12 cellular contexts compared by ENCODE assay signal in the genomic region with DNA sequence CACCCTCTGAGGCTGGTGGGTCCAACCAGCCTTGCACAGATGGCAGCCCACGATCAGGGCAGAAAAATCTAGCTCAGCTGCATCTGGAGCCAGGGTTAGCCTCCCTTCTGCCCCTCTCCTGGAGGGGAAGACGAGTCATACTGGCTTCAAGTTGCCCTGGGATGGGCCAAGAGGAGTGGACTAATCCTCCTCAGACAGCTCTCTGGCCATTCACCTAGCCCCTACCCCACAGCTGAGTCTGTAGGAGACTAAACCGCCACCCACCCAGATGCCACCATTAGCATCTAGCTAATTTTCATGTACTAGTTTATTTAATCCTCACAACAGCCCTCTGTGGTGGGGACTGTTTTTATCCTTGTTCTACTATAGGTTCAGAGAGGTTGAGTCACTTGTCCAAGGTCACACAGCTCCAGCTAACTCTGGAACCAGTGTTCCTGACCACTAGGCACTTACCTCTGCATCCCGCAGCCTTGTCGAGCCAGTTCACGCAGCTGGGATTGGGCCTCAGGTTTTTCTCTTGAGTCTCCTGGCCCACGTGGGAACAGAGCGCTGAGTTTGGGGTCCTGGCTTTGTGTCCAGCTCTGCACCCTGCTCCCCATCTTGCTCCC. TPM values are rescaled to one million over a fixed set of nuclear protein-coding genes. Genes with fewer than 3 reads are reported as not detected.
DNase-seq lines count a peak whose midpoint lies in the region; ATAC-seq and TF ChIP-seq lines count a peak whose summit lies in the region.
"Had no signal": no experiment of that assay in that cellular context is flagged by ENCODE, and none has a peak within 500 bp of the region (broad histone marks: within the 10 kb centered on the region; RNA-seq: fewer than 3 reads in every experiment).

No MANE protein-coding gene starts in this region.

- peak; percentile 42 for DNase-seq in NCI-H82 (lab: John Stamatoyannopoulos, UW)
- no peak for DNase-seq in NCI-H82 treated with DMSO at 0.1 percent for 48 hours (lab: John Stamatoyannopoulos, UW; ENCODE audit: unreplicated experiment)
- peak; percentile 41 for DNase-seq in IMR-90
- DNase-seq in activated T-helper 1 cell treated with anti-CD3 and anti-CD28 coated beads, Interleukin-12 subunit alpha, Interleukin-12 subunit beta, Interleukin-2, Interleukin-4 antibody, amounts not matched to agents 30 ng/mL and 10 ng/mL and 1 ng/mL, durations not matched to agents 14 hours and 24 hours and 36 hours (ENCODE audit: low spot score): no peak
- no peak for DNase-seq in naive thymus-derived CD8-positive, alpha-beta T cell
- no peak for DNase-seq in H9
- DNase-seq: 8988T, psoas muscle, stomach had no signal

- peak overlapping the region; percentile 61 for H3K27ac Mint-ChIP-seq in activated T-helper 1 cell treated with anti-CD3 and anti-CD28 coated beads, Interleukin-12 subunit alpha, Interleukin-12 subunit beta, Interleukin-2, Interleukin-4 antibody, amounts not matched to agents 30 ng/mL and 10 ng/mL and 1 ng/mL, durations not matched to agents 14 hours and 24 hours and 36 hours
- H3K27ac Mint-ChIP-seq in naive thymus-derived CD8-positive, alpha-beta T cell: peak overlapping the region in 8 of 10 donors; percentile 37 to 92 (median 82)
- no peak overlapping the region for H3K27ac Mint-ChIP-seq in H9

- H2AFZ ChIP-seq in IMR-90 (replicated peaks; ENCODE audit: low read length, poor library complexity) (peak overlapping the region; percentile 11), H9 (ENCODE audit: low read length) (no peak overlapping the region)

- H2BK120ac ChIP-seq in IMR-90 (ENCODE audit: low read depth, low read length) (no peak overlapping the region), H9 (ENCODE audit: low read depth, low read length, poor library complexity, severe bottlenecking) (no peak overlapping the region)

- H3K79me1 ChIP-seq in IMR-90 (ENCODE audit: low read depth in 1 of 2, low read length in 2 of 2) (no peaks in the 10 kb centered on the region), H9 (ENCODE audit: insufficient read depth, low read depth, low read length, poor library complexity, severe bottlenecking) (no peaks in the 10 kb centered on the region)

- H3K56ac ChIP-seq in IMR-90 (ENCODE audit: extremely low read depth, insufficient read depth, low read length) (no peak overlapping the region), H9 (ENCODE audit: insufficient read length, low read depth, low read length) (no peak overlapping the region)

- no peak overlapping the region for H3K23ac ChIP-seq in IMR-90 (ENCODE audit: low read depth, low read length)
- no peak overlapping the region for H3K23ac ChIP-seq in H9 (ENCODE audit: insufficient read length, low read depth, low read length)

- no peak overlapping the region for H2AK5ac ChIP-seq in IMR-90 (ENCODE audit: low read depth, low read length)
- H2AK5ac ChIP-seq in H9 (ENCODE audit: insufficient read length, low read length): no peak overlapping the region

- BruUV-seq in IMR-90 (replicated peaks; lab: Mats Ljungman, UMichigan): no TSS peak

- 96% methylated on average over 3 of the region's 8 CpGs; no CpG with 5 or more reads in 1 of the 2 experiments for WGBS in IMR-90 (ENCODE audit: extremely low coverage in 2 of 2, insufficient read length in 1 of 2), 2 experiments
- WGBS in H9 (ENCODE audit: extremely low coverage, insufficient read length, low lambda C conversion rate): no CpG with 5 or more reads among the region's 8 CpGs

- H4K20me1 ChIP-seq in IMR-90 (ENCODE audit: insufficient read depth, low read length): no peaks in the 10 kb centered on the region
- H4K20me1 ChIP-seq in H9 (ENCODE audit: control insufficient read depth, insufficient read depth, insufficient read length): no peaks in the 10 kb centered on the region

- no peaks in the 10 kb centered on the region for H3K79me2 ChIP-seq in H9 (ENCODE audit: insufficient read depth, low read length)

- H3K9ac ChIP-seq in IMR-90 (ENCODE audit: low read depth, low read length): no peak overlapping the region
- H3K9ac ChIP-seq in H9 (ENCODE audit: extremely low read depth, insufficient read length, low read length): no peak overlapping the region

- H2AK9ac ChIP-seq in IMR-90 (replicated peaks; ENCODE audit: low read depth, low read length, poor library complexity): no peak overlapping the region

- H3K27ac ChIP-seq in IMR-90 (ENCODE audit: insufficient read depth, low read length) (no peak overlapping the region), H9 (ENCODE audit: insufficient read length, low read depth, low read length) (no peak overlapping the region)
- H3K27ac ChIP-seq: psoas muscle, SK-N-MC had no signal

- H4K5ac ChIP-seq in IMR-90 (ENCODE audit: low read depth, low read length) (no peak overlapping the region), H9 (ENCODE audit: insufficient read length, low read depth, low read length) (no peak overlapping the region)

- H2BK12ac ChIP-seq in H9 (ENCODE audit: insufficient read length, low read depth, low read length): no peak overlapping the region

- H4K91ac ChIP-seq in IMR-90 (ENCODE audit: insufficient read depth, low read depth, low read length): no peak overlapping the region
- no peak overlapping the region for H4K91ac ChIP-seq in H9 (ENCODE audit: insufficient read length, low read depth, low read length)

- no peak for TF ChIP-seq POLR2A in IMR-90 (IDR thresholded peaks at IDR 0.05; ENCODE audit: low read depth, low read length)

- no peak overlapping the region for H2BK15ac ChIP-seq in IMR-90 (ENCODE audit: low read depth, low read length)
- H2BK15ac ChIP-seq in H9 (ENCODE audit: low read depth, low read length): no peak overlapping the region

- intact Hi-C loops in IMR-90 (cut with micrococcal nuclease): no loop called here
- intact Hi-C loops in activated T-helper 1 cell treated with anti-CD3 and anti-CD28 coated beads, Interleukin-12 subunit alpha, Interleukin-12 subunit beta, Interleukin-2, Interleukin-4 antibody, amounts not matched to agents 30 ng/mL and 10 ng/mL and 1 ng/mL, durations not matched to agents 14 hours and 24 hours and 36 hours (cut with micrococcal nuclease): no loop called here

- POLR2A ChIA-PET in IMR-90 (lab: Charles Lee; ENCODE audit: unreplicated experiment): no interaction called here
- POLR2A ChIA-PET in naive thymus-derived CD8-positive, alpha-beta T cell (lab: Charles Lee): interaction anchor here (1.1 to 2.4 kb wide), 5 partner anchors 10 to 45 kb away, joined by 6 to 10 read pairs (median 7); no protein-coding TSS in a partner anchor

- H3K4me2 ChIP-seq in IMR-90 (ENCODE audit: low read depth, low read length) (no peak overlapping the region), H9 (ENCODE audit: insufficient read depth, insufficient read length, low read length) (no peak overlapping the region)

- no peaks in the 10 kb centered on the region for H3K9me3 Mint-ChIP-seq in activated T-helper 1 cell treated with anti-CD3 and anti-CD28 coated beads, Interleukin-12 subunit alpha, Interleukin-12 subunit beta, Interleukin-2, Interleukin-4 antibody, amounts not matched to agents 30 ng/mL and 10 ng/mL and 1 ng/mL, durations not matched to agents 14 hours and 24 hours and 36 hours
- no peaks in the 10 kb centered on the region for H3K9me3 Mint-ChIP-seq in naive thymus-derived CD8-positive, alpha-beta T cell
- no peaks in the 10 kb centered on the region for H3K9me3 Mint-ChIP-seq in H9

- no peaks in the 10 kb centered on the region for H3K36me3 ChIP-seq in IMR-90 (ENCODE audit: control insufficient read depth, insufficient read depth, low read length)
- H3K36me3 ChIP-seq: stomach had no signal

- no peaks in the 10 kb centered on the region for H3K23me2 ChIP-seq in H9 (ENCODE audit: insufficient read length, low read depth, low read length, poor library complexity, severe bottlenecking)

- H2BK20ac ChIP-seq in IMR-90 (ENCODE audit: low read depth, low read length): no peak overlapping the region
- H2BK20ac ChIP-seq in H9 (ENCODE audit: low read depth, low read length, poor library complexity, severe bottlenecking): no peak overlapping the region

- H4K8ac ChIP-seq in IMR-90 (ENCODE audit: low read depth in 2 of 2, low read length in 2 of 2): no peak overlapping the region
- no peak overlapping the region for H4K8ac ChIP-seq in H9 (replicated peaks; ENCODE audit: insufficient read length, low read depth, low read length)

- dilution Hi-C loops in IMR-90 (cut with HindIII; ENCODE audit: low sequenced_read_pairs, unreplicated experiment): no loop called here

- in situ Hi-C loops in IMR-90 (cut with MboI; ENCODE audit: low sequenced_read_pairs): no loop called here

- H3K27me3 ChIP-seq in IMR-90 (ENCODE audit: control insufficient read depth, insufficient read depth, low read length) (peaks cover 26% of the 10 kb centered on the region), H9 (ENCODE audit: insufficient read depth, low read length) (no peaks in the 10 kb centered on the region; the same call in 1 of the 2 replicates)

- H3K14ac ChIP-seq in IMR-90 (replicated peaks; ENCODE audit: low read depth, low read length) (no peak overlapping the region), H9 (ENCODE audit: insufficient read depth, low read length) (no peak overlapping the region; the same call in 1 of the 2 replicates)

- H3K9me1 ChIP-seq in IMR-90 (ENCODE audit: insufficient read depth, low read length): no peaks in the 10 kb centered on the region; the same call in 1 of the 2 replicates

- TF ChIP-seq RAD21 in IMR-90 (IDR thresholded peaks at IDR 0.05; ENCODE audit: low read length): no peak

- CTCF ChIA-PET in IMR-90 (lab: Yijun Ruan, JAX): no interaction called here

- H3K9me3 ChIP-seq in IMR-90 (ENCODE audit: control insufficient read depth, insufficient read depth, low read length): no peaks in the 10 kb centered on the region
- H3K9me3 ChIP-seq in H9 (ENCODE audit: control insufficient read depth, low read depth, low read length): no peaks in the 10 kb centered on the region
- H3K9me3 ChIP-seq: psoas muscle, stomach had no signal

- TF ChIP-seq CTCF in IMR-90 (conservative IDR thresholded peaks at IDR 0.05; ENCODE audit: low read depth, low read length) (no peak), H9 (conservative IDR thresholded peaks at IDR 0.05) (no peak)

- no peak overlapping the region for H3K4me3 ChIP-seq in IMR-90 (ENCODE audit: insufficient read depth, low read depth, low read length)
- H3K4me3 ChIP-seq: psoas muscle, SK-N-MC, stomach had no signal

- H3K4ac ChIP-seq in IMR-90 (ENCODE audit: low read depth, low read length) (no peak overlapping the region), H9 (ENCODE audit: low read depth, low read length) (no peak overlapping the region)

- H3T11ph ChIP-seq in H9 (ENCODE audit: low read length): no peak overlapping the region

- peaks cover 22% of the 10 kb centered on the region for H3K4me1 Mint-ChIP-seq in activated T-helper 1 cell treated with anti-CD3 and anti-CD28 coated beads, Interleukin-12 subunit alpha, Interleukin-12 subunit beta, Interleukin-2, Interleukin-4 antibody, amounts not matched to agents 30 ng/mL and 10 ng/mL and 1 ng/mL, durations not matched to agents 14 hours and 24 hours and 36 hours (ENCODE audit: low read depth)
- peaks cover 11 to 55% (median 34%) of the 10 kb centered on the region in 4 donors for H3K4me1 Mint-ChIP-seq in naive thymus-derived CD8-positive, alpha-beta T cell
- H3K4me1 Mint-ChIP-seq in H9: peaks cover 8 to 12% of the 10 kb centered on the region in 2 experiments

- ATAC-seq in IMR-90 (ENCODE audit: low read depth): peak; percentile 35
- ATAC-seq in naive thymus-derived CD8-positive, alpha-beta T cell: no peak
- no peak for ATAC-seq in HG02610 (IDR thresholded peaks at IDR 0.05; ENCODE audit: unreplicated experiment)
- ATAC-seq in HG03039 (IDR thresholded peaks at IDR 0.05; ENCODE audit: unreplicated experiment): no peak
- ATAC-seq: psoas muscle had no signal

- H3K4me1 ChIP-seq in IMR-90 (ENCODE audit: control insufficient read depth, insufficient read depth, low read length) (peaks cover 9% of the 10 kb centered on the region), H9 (ENCODE audit: insufficient read depth, low read length) (no peaks in the 10 kb centered on the region; the same call in 1 of the 2 replicates)
- H3K4me1 ChIP-seq: psoas muscle had no signal

- H3K4me3 Mint-ChIP-seq in activated T-helper 1 cell treated with anti-CD3 and anti-CD28 coated beads, Interleukin-12 subunit alpha, Interleukin-12 subunit beta, Interleukin-2, Interleukin-4 antibody, amounts not matched to agents 30 ng/mL and 10 ng/mL and 1 ng/mL, durations not matched to agents 14 hours and 24 hours and 36 hours: no peak overlapping the region
- peak overlapping the region in 5 of 10 donors; percentile 15 to 75 (median 39) for H3K4me3 Mint-ChIP-seq in naive thymus-derived CD8-positive, alpha-beta T cell
- H3K4me3 Mint-ChIP-seq in H9: no peak overlapping the region

- H3K36me3 Mint-ChIP-seq in activated T-helper 1 cell treated with anti-CD3 and anti-CD28 coated beads, Interleukin-12 subunit alpha, Interleukin-12 subunit beta, Interleukin-2, Interleukin-4 antibody, amounts not matched to agents 30 ng/mL and 10 ng/mL and 1 ng/mL, durations not matched to agents 14 hours and 24 hours and 36 hours (ENCODE audit: low read depth): no peaks in the 10 kb centered on the region
- no peaks in the 10 kb centered on the region for H3K36me3 Mint-ChIP-seq in naive thymus-derived CD8-positive, alpha-beta T cell
- no peaks in the 10 kb centered on the region for H3K36me3 Mint-ChIP-seq in H9 (ENCODE audit: insufficient read depth in 1 of 3, low read depth in 3 of 3)

- H3K18ac ChIP-seq in IMR-90 (ENCODE audit: low read depth, low read length): no peak overlapping the region
- no peak overlapping the region for H3K18ac ChIP-seq in H9 (ENCODE audit: insufficient read length, low read depth, low read length)

- H2BK5ac ChIP-seq in IMR-90 (ENCODE audit: low read depth, low read length, poor library complexity, severe bottlenecking) (no peak overlapping the region), H9 (ENCODE audit: insufficient read length, low read length) (no peak overlapping the region)

- H3K27me3 Mint-ChIP-seq in activated T-helper 1 cell treated with anti-CD3 and anti-CD28 coated beads, Interleukin-12 subunit alpha, Interleukin-12 subunit beta, Interleukin-2, Interleukin-4 antibody, amounts not matched to agents 30 ng/mL and 10 ng/mL and 1 ng/mL, durations not matched to agents 14 hours and 24 hours and 36 hours (ENCODE audit: insufficient read depth): peaks cover 9% of the 10 kb centered on the region
- no peaks in the 10 kb centered on the region for H3K27me3 Mint-ChIP-seq in naive thymus-derived CD8-positive, alpha-beta T cell
- H3K27me3 Mint-ChIP-seq in H9 (ENCODE audit: low read depth): peaks cover 6% of the 10 kb centered on the region

RNA-seq across cellular contexts. Expression of a gene that starts 48.5 kb away (rescaled TPM):
- total RNA-seq in IMR-90 (2012; rRNA removed) (35.8 and 59.4 TPM in 2 replicates), H9 (2021) (28.0 and 31.9 TPM in 2 replicates)
- polyA plus RNA-seq in IMR-90 (2012; rRNA removed): 78.2 and 96.8 TPM in 2 replicates
- polyA plus RNA-seq in IMR-90 (2012; cell fraction: cytosol; rRNA removed): 69.5 and 225 TPM in 2 replicates
- polyA plus RNA-seq in IMR-90 (2012; cell fraction: nucleus; rRNA removed; ENCODE audit: low replicate concordance): 17.6 and 35.1 TPM in 2 replicates
- total RNA-seq in activated T-helper 1 cell treated with anti-CD3 and anti-CD28 coated beads, Interleukin-12 subunit alpha, Interleukin-12 subunit beta, Interleukin-2, Interleukin-4 antibody, amounts not matched to agents 30 ng/mL and 10 ng/mL and 1 ng/mL, durations not matched to agents 14 hours and 24 hours and 36 hours: 66.6 and 72.4 TPM in 2 replicates
- total RNA-seq in naive thymus-derived CD8-positive, alpha-beta T cell: 10 to 100 TPM; 17.9 TPM
- polyA plus RNA-seq in naive thymus-derived CD8-positive, alpha-beta T cell: 10 to 100 TPM; 64.3 to 74.7 (median 69.3) TPM

Comparison
In these comparisons a context has a peak if more than half of its experiments do, and no peak if none do; other contexts are left out.
1. DNase-seq: peak in NCI-H82 (single experiment) and IMR-90 (single experiment); none in NCI-H82 treated with DMSO at 0.1 percent for 48 hours (single experiment), activated T-helper 1 cell treated with anti-CD3 and anti-CD28 coated beads, Interleukin-12 subunit alpha, Interleukin-12 subunit beta, Interleukin-2, Interleukin-4 antibody, amounts not matched to agents 30 ng/mL and 10 ng/mL and 1 ng/mL, durations not matched to agents 14 hours and 24 hours and 36 hours (single experiment), naive thymus-derived CD8-positive, alpha-beta T cell (0 of 10) and H9 (single experiment).
2. H3K27ac Mint-ChIP-seq: peak in activated T-helper 1 cell treated with anti-CD3 and anti-CD28 coated beads, Interleukin-12 subunit alpha, Interleukin-12 subunit beta, Interleukin-2, Interleukin-4 antibody, amounts not matched to agents 30 ng/mL and 10 ng/mL and 1 ng/mL, durations not matched to agents 14 hours and 24 hours and 36 hours (single experiment) and naive thymus-derived CD8-positive, alpha-beta T cell (8 of 10); none in H9 (0 of 3).